Comparison of ENCODE assay signal across 8 cellular contexts in the genomic region with DNA sequence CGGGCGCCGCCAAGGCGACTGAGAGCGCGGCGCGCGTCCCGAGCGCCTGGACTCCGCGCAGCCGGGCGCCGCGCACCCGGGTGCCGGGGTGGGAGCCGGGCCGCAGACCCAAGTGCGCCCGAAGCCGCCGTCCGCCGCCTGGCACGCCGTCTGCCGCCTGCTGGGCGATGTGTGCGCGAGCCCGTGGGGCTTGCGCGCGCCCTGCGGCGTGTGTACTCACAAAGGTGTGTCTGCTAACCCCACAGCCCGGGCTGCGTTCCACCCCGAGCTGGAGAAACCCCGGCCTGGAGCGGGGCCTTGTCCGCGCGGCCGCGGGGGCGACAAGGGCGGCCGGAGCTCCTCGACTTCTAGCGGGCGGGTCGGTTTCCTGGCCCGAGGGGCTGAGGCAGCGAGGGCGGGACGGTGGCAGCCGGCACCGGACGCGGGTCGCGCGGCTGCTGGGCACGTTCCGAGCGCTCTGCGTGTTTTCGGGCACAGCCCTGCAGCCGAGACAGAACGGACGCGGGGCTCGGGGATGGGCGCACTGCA. TPM values are rescaled to one million over a fixed set of nuclear protein-coding genes. Genes with fewer than 3 reads are reported as not detected.
DNase-seq lines count a peak whose midpoint lies in the region; ATAC-seq and TF ChIP-seq lines count a peak whose summit lies in the region.

No MANE protein-coding gene starts in this region.

- no peaks in the 10 kb centered on the region for H3K36me3 Mint-ChIP-seq in mesothelial cell of epicardium
- peaks cover 7 to 13% of the 10 kb centered on the region in 2 donors for H3K36me3 Mint-ChIP-seq in stimulated activated naive B cell treated with anti-CD40 and anti-IgM and Interleukin-4, amounts not matched to agents 10 μg/mL and 1 μg/mL and 100 μg/mL, for 72 hours

- H3K27ac Mint-ChIP-seq in mesothelial cell of epicardium: no peak overlapping the region
- peak overlapping the region; percentile 56 for H3K27ac Mint-ChIP-seq in stimulated activated naive B cell treated with anti-CD40 and anti-IgM and Interleukin-4, amounts not matched to agents 10 μg/mL and 1 μg/mL and 100 μg/mL, for 72 hours

- H3K9me3 Mint-ChIP-seq in mesothelial cell of epicardium: no peaks in the 10 kb centered on the region
- H3K9me3 Mint-ChIP-seq in stimulated activated naive B cell treated with anti-CD40 and anti-IgM and Interleukin-4, amounts not matched to agents 10 μg/mL and 1 μg/mL and 100 μg/mL, for 72 hours: no peaks in the 10 kb centered on the region

- H3K4me3 Mint-ChIP-seq in mesothelial cell of epicardium: peak overlapping the region; percentile 95
- H3K4me3 Mint-ChIP-seq in stimulated activated naive B cell treated with anti-CD40 and anti-IgM and Interleukin-4, amounts not matched to agents 10 μg/mL and 1 μg/mL and 100 μg/mL, for 72 hours: peak overlapping the region; percentile 88 to 98

- ATAC-seq in GM18520 (IDR thresholded peaks at IDR 0.05; ENCODE audit: unreplicated experiment): peak; percentile 23
- peak; percentile 18 for ATAC-seq in HG03095 (IDR thresholded peaks at IDR 0.05; ENCODE audit: unreplicated experiment)
- ATAC-seq in stimulated activated naive B cell treated with anti-CD40 and anti-IgM and Interleukin-4, amounts not matched to agents 10 μg/mL and 1 μg/mL and 100 μg/mL, for 72 hours (replicated peaks): peak; percentile 42 to 45

- DNase-seq in AG08396 (ENCODE audit: low spot score) (peak; percentile 79), NCI-H69 (lab: John Stamatoyannopoulos, UW) (peak; percentile 88), activated T-cell treated with anti-CD3 and anti-CD28 coated beads for 4 hours (peak; percentile 58), epidermal melanocyte (ENCODE audit: insufficient read length, low spot score) (peak; percentile 42), mesothelial cell of epicardium (ENCODE audit: low spot score in 2 of 2, unreplicated experiment in 2 of 2) (peak; percentile 62 to 82)
- DNase-seq in stimulated activated naive B cell treated with anti-CD40 and anti-IgM and Interleukin-4, amounts not matched to agents 10 μg/mL and 1 μg/mL and 100 μg/mL, for 72 hours: peak; percentile 77

- TF ChIP-seq CTCF in mesothelial cell of epicardium (IDR thresholded peaks at IDR 0.05; ENCODE audit: unreplicated experiment): peak; percentile 36

- H3K27me3 Mint-ChIP-seq in mesothelial cell of epicardium (ENCODE audit: low read depth): no peaks in the 10 kb centered on the region
- no peaks in the 10 kb centered on the region for H3K27me3 Mint-ChIP-seq in stimulated activated naive B cell treated with anti-CD40 and anti-IgM and Interleukin-4, amounts not matched to agents 10 μg/mL and 1 μg/mL and 100 μg/mL, for 72 hours

- H3K4me1 Mint-ChIP-seq in mesothelial cell of epicardium: peaks cover 41% of the 10 kb centered on the region
- peaks cover 41 to 48% of the 10 kb centered on the region in 2 donors for H3K4me1 Mint-ChIP-seq in stimulated activated naive B cell treated with anti-CD40 and anti-IgM and Interleukin-4, amounts not matched to agents 10 μg/mL and 1 μg/mL and 100 μg/mL, for 72 hours

RNA-seq across cellular contexts. Expression of a gene that starts 1.1 kb away (rescaled TPM):
- 33.9 to 35.9 TPM (median 34.8 TPM) in 3 replicates for total RNA-seq in mesothelial cell of epicardium

Comparison
In these comparisons a context has a peak if more than half of its experiments do, and no peak if none do; other contexts are left out.
1. Peak in every context shown above with its lines: DNase-seq and ATAC-seq.